In the genomic region with DNA sequence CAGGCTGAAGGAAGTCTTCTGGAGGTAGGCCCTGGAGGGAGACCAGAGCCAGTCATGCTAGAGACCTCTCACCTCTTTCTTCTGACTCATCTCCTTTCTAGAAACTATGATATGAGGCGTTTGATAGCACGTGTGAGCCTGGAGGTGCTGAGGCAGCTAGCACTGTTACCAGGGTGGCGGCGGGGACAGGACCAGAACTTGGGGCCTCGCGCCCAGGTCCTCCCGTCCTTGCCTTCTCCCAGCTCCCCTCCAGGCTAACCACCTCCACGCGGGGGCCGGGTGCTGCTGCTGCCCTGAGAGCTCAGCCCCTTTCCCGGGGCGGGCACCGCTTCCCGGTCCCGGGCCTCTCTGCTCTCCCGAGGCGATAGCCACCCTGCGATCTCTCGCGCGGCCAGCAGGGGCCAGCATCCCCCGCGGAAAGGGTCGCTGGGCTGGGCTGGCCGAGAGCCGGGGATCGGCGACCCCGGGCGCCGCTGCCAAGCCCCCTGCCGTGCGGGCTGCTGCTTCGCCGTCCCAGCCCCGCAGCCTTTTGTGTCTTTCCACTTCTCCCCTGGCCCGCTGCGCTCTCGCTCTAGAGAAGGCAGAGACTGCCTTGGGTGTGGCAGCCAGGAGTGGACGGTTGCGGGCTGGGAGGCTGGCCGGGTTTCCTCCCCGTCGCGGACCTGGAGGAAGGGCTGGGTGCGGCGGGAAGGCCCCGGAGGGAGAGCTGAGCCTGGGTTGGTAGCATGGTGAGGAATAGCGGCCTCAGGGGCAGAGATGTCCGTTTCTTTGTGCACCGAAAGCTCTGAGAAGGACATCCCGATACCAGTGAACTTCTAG, we compare ENCODE assay signal across 8 cellular contexts. TPM values are rescaled to one million over a fixed set of nuclear protein-coding genes. Genes with fewer than 3 reads are reported as not detected.
DNase-seq lines count a peak whose midpoint lies in the region; ATAC-seq and TF ChIP-seq lines count a peak whose summit lies in the region.

No MANE protein-coding gene starts in this region.

- WGBS in right lobe of liver (ENCODE audit: insufficient coverage, low coverage, low lambda C conversion rate, missing lambda C conversion rate) = 2% methylated on average over 25 of the region's 52 CpGs

- peak overlapping the region; percentile 89 to 91 (median 89) for H3K27ac ChIP-seq in right lobe of liver

- intact Hi-C loops in right lobe of liver (cut with DNase I) = loop anchor here (10.0 kb wide), 2 partner anchors 118 to 318 kb away; no protein-coding TSS in a partner anchor

- ATAC-seq in GM18867 (IDR thresholded peaks at IDR 0.05; ENCODE audit: unreplicated experiment) (peak; percentile 92), HG03095 (IDR thresholded peaks at IDR 0.05; ENCODE audit: unreplicated experiment) (peak; percentile 89), right lobe of liver (peak; percentile 85 to 90 (median 86))

- H3K27me3 ChIP-seq in right lobe of liver = no peaks in the 10 kb centered on the region

- DNase-seq in AG10803 (ENCODE audit: low read depth) (peak; percentile 65), NCI-H460 (ENCODE audit: extremely low read depth, low read depth) (peak; percentile 57), dermis blood vessel endothelial cell (peak; percentile 79), right lobe of liver (peak; percentile 82 to 85 (median 84))
- peak; percentile 36 to 51 for DNase-seq in activated CD4-positive, alpha-beta T cell treated with anti-CD3 and anti-CD28 coated beads, Interleukin-2, amount 50 U/mL, for 4 hours
- peak; percentile 69 for DNase-seq in stimulated activated CD4-positive, alpha-beta T cell treated with anti-CD3 and anti-CD28 coated beads, Interleukin-4, amount 100 ng/mL, for 1 hour

- no peak for TF ChIP-seq POLR2A in right lobe of liver (IDR thresholded peaks at IDR 0.05)

- H3K4me3 ChIP-seq in AG10803 (ENCODE audit: low read length) = peak overlapping the region; percentile 63
- peak overlapping the region; percentile 64 to 76 (median 69) for H3K4me3 ChIP-seq in right lobe of liver

- no peaks in the 10 kb centered on the region for H3K9me3 ChIP-seq in right lobe of liver

- H3K36me3 ChIP-seq in right lobe of liver = no peaks in the 10 kb centered on the region

- TF ChIP-seq CTCF in AG10803 (conservative IDR thresholded peaks at IDR 0.05; ENCODE audit: low read length) (peak; percentile 60), right lobe of liver (IDR thresholded peaks at IDR 0.05) (peak; percentile 92 to 99 (median 98))

- peaks cover 0 to 37% (median 18%) of the 10 kb centered on the region in 4 donors for H3K4me1 ChIP-seq in right lobe of liver

RNA-seq across cellular contexts. Expression of a gene that starts 49.1 kb away (rescaled TPM):
- 3.0 and 5.4 TPM in 2 replicates for total RNA-seq in NCI-H460 (2014; rRNA removed; shearing (Covaris generic))
- 5.7 and 6.4 TPM in 2 replicates for polyA plus RNA-seq in NCI-H460 (2014; cell fraction: nucleus; rRNA removed)
- 0.51 and 1.1 TPM in 2 replicates for total RNA-seq in dermis blood vessel endothelial cell
- 1 to 10 TPM in 1 of 6 experiments, under 1 TPM in 5; 0.40 to 1.2 (median 0.87) TPM for total RNA-seq in right lobe of liver

Comparison
In these comparisons a context has a peak if more than half of its experiments do, and no peak if none do; other contexts are left out.
1. Peak in every context shown above with its lines: DNase-seq, ATAC-seq, H3K4me3 ChIP-seq and H3K27ac ChIP-seq.